ENCODE assay signal across 8 cellular contexts in the genomic region with DNA sequence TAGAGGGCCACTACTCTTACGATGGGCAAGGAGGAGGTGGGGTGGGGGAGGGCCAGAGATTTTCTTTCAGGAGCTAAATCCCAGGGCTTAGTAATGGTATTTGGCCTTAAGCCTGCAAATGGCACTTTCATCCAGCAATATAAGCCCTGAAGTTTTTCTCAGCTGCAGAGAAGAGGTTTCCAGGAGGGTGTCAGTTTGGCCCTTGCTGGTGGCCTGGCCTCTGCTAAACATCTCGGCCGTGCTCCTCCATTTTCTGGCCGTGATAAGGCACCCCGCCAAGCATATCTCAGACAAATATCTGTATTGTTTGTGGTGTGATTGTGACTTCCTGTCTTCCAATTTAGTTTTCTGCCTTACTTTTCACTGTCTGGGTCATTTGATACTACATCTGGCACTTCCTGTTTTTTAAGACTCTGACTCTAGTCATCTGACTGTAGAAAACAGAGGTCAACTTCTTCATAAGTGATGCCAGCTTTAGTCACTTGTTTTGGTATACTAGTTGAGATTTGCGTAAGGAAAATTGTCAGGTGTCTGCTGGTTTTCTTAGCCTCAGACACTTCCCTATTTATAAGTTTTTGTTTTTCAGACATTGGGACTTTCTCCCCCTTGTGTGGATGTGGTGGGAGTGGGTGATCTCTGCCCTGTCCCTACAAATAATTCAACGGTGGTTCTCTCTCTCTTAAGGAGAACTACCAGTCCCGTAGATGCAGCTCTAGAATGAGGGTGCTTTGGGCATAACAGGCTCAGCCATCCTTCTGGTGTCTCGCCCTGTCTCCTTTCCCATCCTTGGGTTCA.
DNase-seq lines count a peak whose midpoint lies in the region; ATAC-seq lines count a peak whose summit lies in the region.

No MANE protein-coding gene starts in this region.

- H2AFZ ChIP-seq in Karpas-422 (ENCODE audit: low read length): no peak overlapping the region

- no peaks in the 10 kb centered on the region for H3K9me2 ChIP-seq in Karpas-422 (replicated peaks; ENCODE audit: insufficient read depth, low read length)

- no peak overlapping the region for H3K4me2 ChIP-seq in Karpas-422 (ENCODE audit: low read depth, low read length, poor library complexity, severe bottlenecking)

- no peaks in the 10 kb centered on the region for H3K79me2 ChIP-seq in Karpas-422 (ENCODE audit: low read length)

- H4K20me1 ChIP-seq in Karpas-422 (ENCODE audit: insufficient read depth, low read depth, low read length): no peaks in the 10 kb centered on the region

- H3K36me3 ChIP-seq in Karpas-422 (ENCODE audit: insufficient read depth, low read length): no peaks in the 10 kb centered on the region

- H3K27ac ChIP-seq in right cardiac atrium (ENCODE audit: low read length) (peak overlapping the region; percentile 22), substantia nigra (ENCODE audit: low read depth, low read length, poor library complexity, severe bottlenecking) (peak overlapping the region; percentile 51), Karpas-422 (ENCODE audit: low read length) (no peak overlapping the region)

- H3K4me3 ChIP-seq in right cardiac atrium (ENCODE audit: low read length): no peak overlapping the region
- H3K4me3 ChIP-seq in Karpas-422 (ENCODE audit: low read length): no peak overlapping the region

- DNase-seq in NOMO-1 (lab: John Stamatoyannopoulos, UW; ENCODE audit: unreplicated experiment in 2 of 2) (peak; percentile 70 to 92), right cardiac atrium (no peak), substantia nigra (lab: John Stamatoyannopoulos, UW) (peak in 2 of 49 donors; percentile 7 to 12), Karpas-422 (no peak), hypothalamus (lab: John Stamatoyannopoulos, UW) (no peak)
- DNase-seq in activated effector memory CD4-positive, alpha-beta T cell treated with Interleukin-2 at 50 U/mL for 16 hours: peak; percentile 49

- ATAC-seq in GM18861 (IDR thresholded peaks at IDR 0.05; ENCODE audit: unreplicated experiment): peak; percentile 88
- ATAC-seq in HG02840 (IDR thresholded peaks at IDR 0.05; ENCODE audit: low FRiP score, unreplicated experiment): peak; percentile 75
- peak; percentile 20 to 37 for ATAC-seq in right cardiac atrium

- H3K9ac ChIP-seq in Karpas-422 (ENCODE audit: low read length): no peak overlapping the region

- H3K4me1 ChIP-seq in right cardiac atrium (ENCODE audit: control insufficient read depth, insufficient read depth, low read length): peaks cover 2% of the 10 kb centered on the region
- H3K4me1 ChIP-seq in Karpas-422 (ENCODE audit: low read length): peaks cover 13% of the 10 kb centered on the region

- 38% methylated on average over 9 of the region's 9 CpGs for WGBS in right cardiac atrium

- intact Hi-C loops in right cardiac atrium (cut with DNase I): no loop called here

- H3K9me3 ChIP-seq in right cardiac atrium (ENCODE audit: control insufficient read depth, low read length) (no peaks in the 10 kb centered on the region), Karpas-422 (ENCODE audit: low read length) (no peaks in the 10 kb centered on the region)

- H3K27me3 ChIP-seq in right cardiac atrium (ENCODE audit: control insufficient read depth, insufficient read depth) (no peaks in the 10 kb centered on the region), Karpas-422 (ENCODE audit: low read length) (no peaks in the 10 kb centered on the region)

Comparison
In these comparisons a context has a peak if more than half of its experiments do, and no peak if none do; other contexts are left out.
1. ATAC-seq: peak in every context shown above with its lines; median percentile 88 in GM18861; 75 in HG02840; 28 in right cardiac atrium.
2. DNase-seq: peak in NOMO-1 (2 of 2) and activated effector memory CD4-positive, alpha-beta T cell treated with Interleukin-2 at 50 U/mL for 16 hours (single experiment); none in right cardiac atrium (0 of 3), Karpas-422 (single experiment) and hypothalamus (0 of 51).